ENCODE assay signal across 1 cellular context in the genomic region with DNA sequence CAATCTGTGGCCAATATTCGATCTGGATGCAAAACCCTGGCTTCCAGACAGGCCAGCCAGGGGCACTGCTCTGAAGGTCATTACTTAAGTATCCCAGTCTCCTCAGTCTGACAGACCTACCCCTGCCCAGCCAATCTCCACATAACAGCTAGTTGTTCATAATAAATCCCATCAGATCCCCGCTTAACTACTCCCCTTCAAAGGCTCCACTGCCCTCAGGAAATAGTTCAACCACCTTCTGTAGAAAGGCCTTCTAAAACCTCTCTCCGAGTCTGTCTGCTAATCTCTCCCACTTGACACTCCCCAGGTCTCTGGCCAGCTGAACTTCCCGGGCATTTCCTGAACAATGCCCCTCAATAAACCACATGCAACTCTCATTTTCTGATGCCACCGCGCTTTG.
TF ChIP-seq lines count a peak whose summit lies in the region.

No MANE protein-coding gene starts in this region.

TF ChIP-seq in endothelial cell of umbilical vein, 7 proteins besides CTCF, POLR2A, EP300 and RAD21:
- no peak for TF ChIP-seq GATA2 (IDR thresholded peaks at IDR 0.05; ENCODE audit: insufficient read depth, insufficient read length, low read depth, low read length)
- no peak for TF ChIP-seq JUN (IDR thresholded peaks at IDR 0.05; ENCODE audit: borderline replicate concordance, insufficient read depth, insufficient read length, low read depth)
TF ChIP-seq in endothelial cell of umbilical vein: peak in this region for 0.
